ENCODE assay signal across 21 cellular contexts in genomic region chr2:232539298-232540231, GRCh38. TPM values are rescaled to one million over a fixed set of nuclear protein-coding genes. Genes with fewer than 3 reads are reported as not detected.
DNase-seq lines count a peak whose midpoint lies in the region; ATAC-seq and TF ChIP-seq lines count a peak whose summit lies in the region.
"Had no signal": no experiment of that assay in that cellular context is flagged by ENCODE, and none has a peak within 500 bp of the region (broad histone marks: within the 10 kb centered on the region; RNA-seq: fewer than 3 reads in every experiment).

TSS of gene CHRNG (plus strand) at chr2:232539692. CDS start at chr2:232539748, 56 bp downstream.

- WGBS in heart right ventricle, 2 donors = 65 to 71% methylated on average over 23 of the region's 23 CpGs

- no peaks in the 10 kb centered on the region for H3K9me3 Mint-ChIP-seq in neural progenitor cell

- TF ChIP-seq CTCF in heart right ventricle (IDR thresholded peaks at IDR 0.05) (no peak), neural progenitor cell (IDR thresholded peaks at IDR 0.05) (no peak)

- intact Hi-C loops in left ventricle myocardium superior (cut with micrococcal nuclease) = no loop called here
- intact Hi-C loops in heart right ventricle (cut with DNase I) = no loop called here

- no peak within 1 kb of the TSS for H3K4me3 ChIP-seq in heart right ventricle
- no peak within 1 kb of the TSS for H3K4me3 ChIP-seq in neural progenitor cell

- no peaks in the 10 kb centered on the region for H3K36me3 Mint-ChIP-seq in neural progenitor cell
- H3K36me3 Mint-ChIP-seq: IgD-negative memory B cell, immature natural killer cell had no signal

- no peaks in the 10 kb centered on the region for H3K79me2 ChIP-seq in neural progenitor cell (ENCODE audit: low read depth)

- H3K36me3 ChIP-seq in heart right ventricle (no peaks in the 10 kb centered on the region), neural progenitor cell (no peaks in the 10 kb centered on the region)

- H3K27me3 ChIP-seq in heart right ventricle (peaks cover 0 to 10% (median 0%) of the 10 kb centered on the region in 7 donors), neural progenitor cell (no peaks in the 10 kb centered on the region)

- no peaks in the 10 kb centered on the region for H4K20me1 ChIP-seq in neural progenitor cell (ENCODE audit: low read depth)

- H3K27ac ChIP-seq in heart right ventricle (no peak within 1 kb of the TSS), neural progenitor cell (no peak within 1 kb of the TSS)

- no peak within 1 kb of the TSS for H2AFZ ChIP-seq in neural progenitor cell (replicated peaks)

- DNase-seq in left ventricle myocardium superior = peak; percentile 11
- no peak for DNase-seq in heart right ventricle
- no peak for DNase-seq in erythroblast (lab: John Stamatoyannopoulos, UW)
- DNase-seq in neural progenitor cell (ENCODE audit: low spot score) = peak; percentile 28
- DNase-seq in NCI-H748 treated with DMSO at 0.1 percent for 48 hours (lab: John Stamatoyannopoulos, UW) = no peak
- DNase-seq in HCEC 1CT = no peak
- no peak for DNase-seq in activated CD4-positive, alpha-beta T cell treated with anti-CD3 and anti-CD28 coated beads for 4 hours
- DNase-seq: activated CD8-positive, alpha-beta memory T cell treated with anti-CD3 and anti-CD28 coated beads, Interleukin-2, amount 10 ng/mL, durations not matched to agents 7 days and 5 days; activated naive CD4-positive, alpha-beta T cell treated with Interleukin-2 at 50 U/mL for 16 hours; DMS153; immature natural killer cell; NCI-H1105 treated with DMSO at 0.1 percent for 48 hours; NCI-H226; stimulated activated naive CD4-positive, alpha-beta T cell had no signal

- H3K27ac Mint-ChIP-seq in neural progenitor cell = no peak within 1 kb of the TSS
- H3K27ac Mint-ChIP-seq: activated CD8-positive, alpha-beta memory T cell treated with anti-CD3 and anti-CD28 coated beads, Interleukin-2, amount 10 ng/mL, durations not matched to agents 7 days and 5 days; immature natural killer cell had no signal

- H3F3A ChIP-seq in neural progenitor cell (ENCODE audit: low read depth) = peaks cover 3% of the 10 kb centered on the region

- H3K9ac ChIP-seq in neural progenitor cell = no peak within 1 kb of the TSS

- no peak for ATAC-seq in left ventricle myocardium superior
- no peak for ATAC-seq in heart right ventricle
- ATAC-seq in HG03442 (IDR thresholded peaks at IDR 0.05; ENCODE audit: unreplicated experiment) = no peak
- ATAC-seq: activated CD8-positive, alpha-beta memory T cell treated with anti-CD3 and anti-CD28 coated beads, Interleukin-2, amount 10 ng/mL, durations not matched to agents 7 days and 5 days had no signal

- H3K4me3 Mint-ChIP-seq in neural progenitor cell = no peak within 1 kb of the TSS
- H3K4me3 Mint-ChIP-seq: activated CD8-positive, alpha-beta memory T cell treated with anti-CD3 and anti-CD28 coated beads, Interleukin-2, amount 10 ng/mL, durations not matched to agents 7 days and 5 days; IgD-negative memory B cell; immature natural killer cell had no signal

- H3K27me3 Mint-ChIP-seq in neural progenitor cell (ENCODE audit: insufficient read depth, low read depth) = no peaks in the 10 kb centered on the region

- peaks cover 0 to 12% (median 0%) of the 10 kb centered on the region in 9 donors for H3K4me1 ChIP-seq in heart right ventricle
- H3K4me1 ChIP-seq in neural progenitor cell = peaks cover 8% of the 10 kb centered on the region

- peak; percentile 2 for TF ChIP-seq POLR2A in erythroblast (IDR thresholded peaks at IDR 0.05; ENCODE audit: low read length)

- H3K9me3 ChIP-seq in heart right ventricle (peaks cover 0 to 9% (median 4%) of the 10 kb centered on the region in 11 donors), neural progenitor cell (ENCODE audit: low read depth) (no peaks in the 10 kb centered on the region)

- peak within 1 kb of the TSS; percentile 27 for H3K4me2 ChIP-seq in neural progenitor cell

- peaks cover 16% of the 10 kb centered on the region for H3K4me1 Mint-ChIP-seq in neural progenitor cell

RNA-seq across cellular contexts. Expression of gene CHRNG, which starts in this region (rescaled TPM):
- total RNA-seq in left ventricle myocardium superior (not detected), heart right ventricle (not detected), neural progenitor cell (ENCODE audit: low replicate concordance) (not detected in 2 replicates)
- polyA plus RNA-seq in heart right ventricle = not detected
- total RNA-seq: activated CD8-positive, alpha-beta memory T cell treated with anti-CD3 and anti-CD28 coated beads, Interleukin-2, amount 10 ng/mL, durations not matched to agents 7 days and 5 days; fibroblast of villous mesenchyme; mucosa of gallbladder; OCI-LY7; renal cortical epithelial cell had no signal
- polyA plus RNA-seq: AG04450, IgD-negative memory B cell, immature natural killer cell had no signal

Comparison
In these comparisons a context has a peak if more than half of its experiments do, and no peak if none do; other contexts are left out.
1. Peak in DNase-seq in left ventricle myocardium superior; RNA of the gene not detected or under 1 TPM.
2. Peak in DNase-seq and H3K4me2 ChIP-seq in neural progenitor cell; RNA of the gene not detected or under 1 TPM.